Comparison of ENCODE assay signal across 1 cellular context in the genomic region with DNA sequence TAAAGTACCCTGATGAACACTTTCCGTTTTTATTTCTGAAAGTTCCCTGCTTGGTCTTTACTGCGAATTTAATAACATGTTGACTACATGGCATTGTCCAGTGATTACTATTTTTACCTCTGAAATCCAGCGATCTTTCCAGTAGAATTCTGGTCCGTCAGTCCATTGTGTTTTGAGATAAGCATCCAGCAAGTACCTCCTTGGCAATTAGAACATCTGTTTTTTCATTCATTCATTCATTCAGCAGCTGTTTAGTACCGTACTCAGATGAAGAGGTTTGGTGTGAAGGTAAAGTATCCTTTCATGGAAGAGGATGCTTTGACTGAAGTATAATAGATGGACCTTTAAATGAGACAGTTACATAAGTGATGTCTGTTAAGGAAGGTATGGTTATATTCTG.
TF ChIP-seq lines count a peak whose summit lies in the region.

No MANE protein-coding gene starts in this region.

TF ChIP-seq in H1, 55 proteins besides CTCF, POLR2A, EP300 and RAD21:
- no peak for TF ChIP-seq POLR2AphosphoS5 (IDR thresholded peaks at IDR 0.05; ENCODE audit: low read depth, low read length)
- TF ChIP-seq, protein P1, sequence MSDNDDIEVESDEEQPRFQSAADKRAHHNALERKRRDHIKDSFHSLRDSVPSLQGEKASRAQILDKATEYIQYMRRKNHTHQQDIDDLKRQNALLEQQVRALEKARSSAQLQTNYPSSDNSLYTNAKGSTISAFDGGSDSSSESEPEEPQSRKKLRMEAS (IDR thresholded peaks at IDR 0.05), result no peak
- no peak for TF ChIP-seq HDAC6 (IDR thresholded peaks at IDR 0.05; ENCODE audit: low read depth, low read length)
- TF ChIP-seq SIX5 (IDR thresholded peaks at IDR 0.05; ENCODE audit: low read depth, low read length), result no peak
- TF ChIP-seq SP1 (IDR thresholded peaks at IDR 0.05; ENCODE audit: low read depth, low read length), result no peak
- no peak for TF ChIP-seq NANOG (IDR thresholded peaks at IDR 0.05; ENCODE audit: insufficient read depth, low read depth, low read length, poor library complexity, severe bottlenecking)
- no peak for TF ChIP-seq ASH2L (IDR thresholded peaks at IDR 0.05; ENCODE audit: low read length)
TF ChIP-seq in H1: peak in this region for 0.
